10 cellular contexts compared by ENCODE assay signal in the genomic region with DNA sequence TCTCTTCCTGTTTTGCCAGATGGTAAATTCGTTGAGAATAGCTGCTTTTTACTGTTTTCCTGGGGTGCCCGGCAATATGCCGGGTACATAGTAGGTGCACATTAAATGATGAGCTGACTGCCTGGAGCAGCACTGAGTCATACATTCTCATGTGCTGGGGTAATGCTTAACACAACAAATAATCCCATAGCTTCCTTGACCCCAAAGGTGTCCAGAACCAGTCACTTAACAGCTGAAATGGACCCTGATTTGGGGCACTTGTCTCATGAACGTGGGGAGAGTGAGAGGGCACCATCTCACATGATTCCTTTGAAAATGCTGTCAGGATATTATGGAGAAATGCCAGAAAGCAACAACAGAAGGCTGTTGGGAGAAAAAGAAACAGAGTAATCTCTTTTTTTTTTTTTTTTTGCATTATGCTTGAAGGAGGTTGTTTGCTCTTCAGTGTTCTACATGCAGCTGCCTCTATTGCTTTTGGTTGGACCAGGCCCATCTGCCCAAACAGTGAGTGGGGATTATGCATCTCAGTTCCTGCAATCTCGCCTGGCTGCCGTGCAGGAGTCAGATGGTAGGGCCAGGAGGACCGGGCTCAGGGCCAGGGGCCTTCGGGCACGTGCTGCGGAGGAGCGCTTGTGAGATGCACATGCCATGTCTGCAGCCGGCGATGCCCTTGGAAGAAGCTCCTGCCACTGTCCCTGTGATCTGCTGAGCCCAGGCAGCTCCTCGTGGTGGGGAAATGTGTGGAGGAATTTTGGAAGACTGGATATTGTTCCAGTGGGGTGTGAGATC.
DNase-seq lines count a peak whose midpoint lies in the region; ATAC-seq and TF ChIP-seq lines count a peak whose summit lies in the region.
"Had no signal": no experiment of that assay in that cellular context is flagged by ENCODE, and none has a peak within 500 bp of the region (broad histone marks: within the 10 kb centered on the region; RNA-seq: fewer than 3 reads in every experiment).

No MANE protein-coding gene starts in this region.

- H3K4me1 ChIP-seq in IMR-90 (ENCODE audit: control insufficient read depth, insufficient read depth, low read length) = peaks cover 9% of the 10 kb centered on the region
- H3K4me1 ChIP-seq in ascending aorta = peaks cover 2 to 24% of the 10 kb centered on the region in 2 donors
- no peaks in the 10 kb centered on the region; the same call in 1 of the 2 replicates for H3K4me1 ChIP-seq in SJCRH30

- POLR2A ChIA-PET in BJ (lab: Charles Lee) (no interaction called here), IMR-90 (lab: Charles Lee; ENCODE audit: unreplicated experiment) (interaction anchor here (0.6 kb wide), 1 partner anchor 34 kb away, joined by 8 read pairs; no protein-coding TSS in a partner anchor)

- no peak overlapping the region for H2BK5ac ChIP-seq in IMR-90 (ENCODE audit: low read depth, low read length, poor library complexity, severe bottlenecking)

- TF ChIP-seq RAD21 in IMR-90 (IDR thresholded peaks at IDR 0.05; ENCODE audit: low read length) = no peak

- in situ Hi-C loops in IMR-90 (cut with MboI; ENCODE audit: low sequenced_read_pairs) = no loop called here

- peak overlapping the region in 1 of 2 experiments; percentile 43; a peak in 2 of 4 replicates for H4K8ac ChIP-seq in IMR-90 (ENCODE audit: low read depth in 2 of 2, low read length in 2 of 2)

- peaks cover 44 to 90% of the 10 kb centered on the region in 2 experiments for H3K79me1 ChIP-seq in IMR-90 (ENCODE audit: low read depth in 1 of 2, low read length in 2 of 2)

- H3K27me3 ChIP-seq in BJ (ENCODE audit: control insufficient read depth, insufficient read depth, low read length) (no peaks in the 10 kb centered on the region), IMR-90 (ENCODE audit: control insufficient read depth, insufficient read depth, low read length) (no peaks in the 10 kb centered on the region), ascending aorta (no peaks in the 10 kb centered on the region), SJCRH30 (no peaks in the 10 kb centered on the region)
- H3K27me3 ChIP-seq: BLaER1 had no signal

- peak; percentile 7 for DNase-seq in BJ (ENCODE audit: low read depth)
- DNase-seq in IMR-90 = peak; percentile 83
- peak in 1 of 2 donors; percentile 73 for DNase-seq in ascending aorta (ENCODE audit: low spot score in 2 of 2)
- DNase-seq in hepatic stellate cell (ENCODE audit: low spot score) = peak; percentile 67
- no peak for DNase-seq in activated CD4-positive, alpha-beta T cell treated with anti-CD3 and anti-CD28 coated beads for 48 hours
- no peak for DNase-seq in activated T-cell treated with anti-CD3 and anti-CD28 coated beads, Interleukin-2, amount 50 U/mL, for 48 hours
- DNase-seq in SJCRH30 = no peak
- DNase-seq: stimulated activated CD4-positive, alpha-beta T cell treated with anti-CD3 and anti-CD28 coated beads, Interleukin-2, amount 100 ng/mL, for 48 hours had no signal

- H3K36me3 ChIP-seq in BJ (ENCODE audit: control insufficient read depth, insufficient read depth, low read length) = no peaks in the 10 kb centered on the region
- H3K36me3 ChIP-seq in IMR-90 (ENCODE audit: control insufficient read depth, insufficient read depth, low read length) = no peaks in the 10 kb centered on the region
- no peaks in the 10 kb centered on the region for H3K36me3 ChIP-seq in ascending aorta
- H3K36me3 ChIP-seq in SJCRH30 = no peaks in the 10 kb centered on the region

- ATAC-seq in IMR-90 (ENCODE audit: low read depth) = peak; percentile 67
- ATAC-seq in GM19324 (IDR thresholded peaks at IDR 0.05; ENCODE audit: low FRiP score, unreplicated experiment) = no peak

- CTCF ChIA-PET in BJ (lab: Yijun Ruan, JAX) (interaction anchor here (1.0 kb wide), 1 partner anchor 58 kb away, joined by 3 read pairs; no protein-coding TSS in a partner anchor), IMR-90 (lab: Yijun Ruan, JAX) (interaction anchor here (1.5 kb wide), 1 partner anchor 119 kb away, joined by 5 read pairs; no protein-coding TSS in a partner anchor)

- peak overlapping the region; percentile 10 for H2AK9ac ChIP-seq in IMR-90 (replicated peaks; ENCODE audit: low read depth, low read length, poor library complexity)

- no peak for TF ChIP-seq CTCF in BJ (IDR thresholded peaks at IDR 0.05; ENCODE audit: insufficient read depth, low read depth, low read length)
- TF ChIP-seq CTCF in IMR-90 (conservative IDR thresholded peaks at IDR 0.05; ENCODE audit: low read depth, low read length) = no peak
- TF ChIP-seq CTCF in ascending aorta (IDR thresholded peaks at IDR 0.05) = no peak

- H3K14ac ChIP-seq in IMR-90 (replicated peaks; ENCODE audit: low read depth, low read length) = peak overlapping the region; percentile 5

- H4K20me1 ChIP-seq in IMR-90 (ENCODE audit: insufficient read depth, low read length) = peaks cover 72% of the 10 kb centered on the region

- peak overlapping the region; percentile 44 for H3K4ac ChIP-seq in IMR-90 (ENCODE audit: low read depth, low read length)

- no peak overlapping the region for H2BK15ac ChIP-seq in IMR-90 (ENCODE audit: low read depth, low read length)

- H3K9me3 ChIP-seq in IMR-90 (ENCODE audit: control insufficient read depth, insufficient read depth, low read length) = peaks cover 3% of the 10 kb centered on the region; the same call in 1 of the 2 replicates
- H3K9me3 ChIP-seq in ascending aorta = no peaks in the 10 kb centered on the region
- H3K9me3 ChIP-seq in SJCRH30 (replicated peaks) = no peaks in the 10 kb centered on the region

- dilution Hi-C loops in IMR-90 (cut with HindIII; ENCODE audit: low sequenced_read_pairs, unreplicated experiment) = no loop called here

- no peak overlapping the region for H3K9ac ChIP-seq in IMR-90 (ENCODE audit: low read depth, low read length)
- H3K9ac ChIP-seq: BLaER1 had no signal

- peak overlapping the region; percentile 12; the same call in 1 of the 2 replicates for H3K27ac ChIP-seq in IMR-90 (ENCODE audit: insufficient read depth, low read length)
- H3K27ac ChIP-seq in ascending aorta = peak overlapping the region; percentile 56 to 66
- H3K27ac ChIP-seq in SJCRH30 = no peak overlapping the region
- H3K27ac ChIP-seq: BLaER1 had no signal

- H2AFZ ChIP-seq in IMR-90 (replicated peaks; ENCODE audit: low read length, poor library complexity) = peak overlapping the region; percentile 3

- intact Hi-C loops in IMR-90 (cut with micrococcal nuclease) = no loop called here
- intact Hi-C loops in ascending aorta (cut with DNase I) = no loop called here

- BruUV-seq in IMR-90 (replicated peaks; lab: Mats Ljungman, UMichigan) = no TSS peak

- WGBS in IMR-90 (ENCODE audit: extremely low coverage in 2 of 2, insufficient read length in 1 of 2), 2 experiments = 55% methylated on average over 7 of the region's 14 CpGs; no CpG with 5 or more reads in 1 of the 2 experiments

- H2AK5ac ChIP-seq in IMR-90 (ENCODE audit: low read depth, low read length) = peak overlapping the region; percentile 14; the same call in 1 of the 2 replicates

- H3K4me3 ChIP-seq in BJ (ENCODE audit: low read depth, low read length) (no peak overlapping the region), IMR-90 (ENCODE audit: insufficient read depth, low read depth, low read length) (no peak overlapping the region), ascending aorta (no peak overlapping the region), SJCRH30 (no peak overlapping the region)
- H3K4me3 ChIP-seq: BLaER1 had no signal

- H4K5ac ChIP-seq in IMR-90 (ENCODE audit: low read depth, low read length) = no peak overlapping the region

- H3K9me1 ChIP-seq in IMR-90 (ENCODE audit: insufficient read depth, low read length) = peaks cover 14% of the 10 kb centered on the region

- H2BK120ac ChIP-seq in IMR-90 (ENCODE audit: low read depth, low read length) = peak overlapping the region; percentile 37; the same call in 1 of the 2 replicates

- no peak overlapping the region for H3K56ac ChIP-seq in IMR-90 (ENCODE audit: extremely low read depth, insufficient read depth, low read length)

- peak overlapping the region; percentile 3; the same call in 1 of the 2 replicates for H3K23ac ChIP-seq in IMR-90 (ENCODE audit: low read depth, low read length)

- peak overlapping the region; percentile 27 for H2BK20ac ChIP-seq in IMR-90 (ENCODE audit: low read depth, low read length)

- no peak for TF ChIP-seq POLR2A in IMR-90 (IDR thresholded peaks at IDR 0.05; ENCODE audit: low read depth, low read length)

- H3K4me2 ChIP-seq in IMR-90 (ENCODE audit: low read depth, low read length) = no peak overlapping the region
- H3K4me2 ChIP-seq: BLaER1 had no signal

- peak overlapping the region; percentile 35; the same call in 1 of the 2 replicates for H4K91ac ChIP-seq in IMR-90 (ENCODE audit: insufficient read depth, low read depth, low read length)

- 0 out of 2 replicates have a peak overlapping the region, but pooled peaks have one; percentile 19 for H3K18ac ChIP-seq in IMR-90 (ENCODE audit: low read depth, low read length)

TF ChIP-seq in IMR-90, 13 proteins besides CTCF, POLR2A, EP300 and RAD21 (continues in another document):
- TF ChIP-seq MXI1 (IDR thresholded peaks at IDR 0.05; ENCODE audit: borderline replicate concordance, low read depth, low read length) (no peak), MAZ (IDR thresholded peaks at IDR 0.05; ENCODE audit: borderline replicate concordance, low read depth, low read length) (no peak), SMC3 (IDR thresholded peaks at IDR 0.05; ENCODE audit: low read depth, low read length) (no peak), USF2 (IDR thresholded peaks at IDR 0.05; ENCODE audit: low read depth, low read length) (no peak; the same call in 1 of the 2 replicates), RFX5 (IDR thresholded peaks at IDR 0.05; ENCODE audit: low read depth, low read length) (no peak), MAFK (IDR thresholded peaks at IDR 0.05; ENCODE audit: low read depth, low read length) (no peak), BHLHE40 (IDR thresholded peaks at IDR 0.05; ENCODE audit: low read depth, low read length) (peak; percentile 61), CEBPB (IDR thresholded peaks at IDR 0.05; ENCODE audit: low read depth, low read length) (no peak)

Comparison
In these comparisons a context has a peak if more than half of its experiments do, and no peak if none do; other contexts are left out.
1. DNase-seq: peak in BJ (single experiment), IMR-90 (single experiment) and hepatic stellate cell (single experiment); none in activated CD4-positive, alpha-beta T cell treated with anti-CD3 and anti-CD28 coated beads for 48 hours (single experiment), activated T-cell treated with anti-CD3 and anti-CD28 coated beads, Interleukin-2, amount 50 U/mL, for 48 hours (0 of 2) and SJCRH30 (0 of 2).